In genomic region chr3:195012100-195012499, GRCh38 we compare ENCODE assay signal across 23 cellular contexts.
DNase-seq lines count a peak whose midpoint lies in the region; ATAC-seq and TF ChIP-seq lines count a peak whose summit lies in the region.
"Had no signal": no experiment of that assay in that cellular context is flagged by ENCODE, and none has a peak within 500 bp of the region (broad histone marks: within the 10 kb centered on the region; RNA-seq: fewer than 3 reads in every experiment).

No MANE protein-coding gene starts in this region.

- H3K4me3 Mint-ChIP-seq in dendritic cell treated with granulocyte-macrophage colony-stimulating factor and Interleukin-4, amounts not matched to agents 40 ng/mL and 50 ng/mL, for 4 days = no peak overlapping the region
- no peak overlapping the region for H3K4me3 Mint-ChIP-seq in memory B cell
- H3K4me3 Mint-ChIP-seq: CD4-positive, alpha-beta memory T cell had no signal

- H3K36me3 ChIP-seq in upper lobe of right lung = no peaks in the 10 kb centered on the region
- H3K36me3 ChIP-seq: BE2C had no signal

- no peak overlapping the region for H3K4me3 ChIP-seq in upper lobe of right lung
- H3K4me3 ChIP-seq: GM23248 had no signal

- no peak for TF ChIP-seq CTCF in upper lobe of right lung (IDR thresholded peaks at IDR 0.05)

- H3K27me3 ChIP-seq in upper lobe of right lung = no peaks in the 10 kb centered on the region
- H3K27me3 ChIP-seq: BE2C had no signal

- peaks cover 4% of the 10 kb centered on the region for H3K4me1 ChIP-seq in upper lobe of right lung

- no peaks in the 10 kb centered on the region for H3K36me3 Mint-ChIP-seq in dendritic cell treated with granulocyte-macrophage colony-stimulating factor and Interleukin-4, amounts not matched to agents 40 ng/mL and 50 ng/mL, for 4 days (ENCODE audit: low read depth)
- no peaks in the 10 kb centered on the region for H3K36me3 Mint-ChIP-seq in memory B cell
- H3K36me3 Mint-ChIP-seq: CD4-positive, alpha-beta memory T cell had no signal

- H3K27ac Mint-ChIP-seq in dendritic cell treated with granulocyte-macrophage colony-stimulating factor and Interleukin-4, amounts not matched to agents 40 ng/mL and 50 ng/mL, for 4 days = peak overlapping the region; percentile 43
- peak overlapping the region; percentile 25 for H3K27ac Mint-ChIP-seq in memory B cell
- H3K27ac Mint-ChIP-seq: CD4-positive, alpha-beta memory T cell had no signal

- no peaks in the 10 kb centered on the region for H3K9me3 Mint-ChIP-seq in dendritic cell treated with granulocyte-macrophage colony-stimulating factor and Interleukin-4, amounts not matched to agents 40 ng/mL and 50 ng/mL, for 4 days
- H3K9me3 Mint-ChIP-seq in memory B cell = no peaks in the 10 kb centered on the region
- H3K9me3 Mint-ChIP-seq: CD4-positive, alpha-beta memory T cell had no signal

- ATAC-seq in memory B cell (ENCODE audit: low read depth) = no peak
- no peak for ATAC-seq in upper lobe of right lung
- no peak for ATAC-seq in HG03432 (IDR thresholded peaks at IDR 0.05; ENCODE audit: unreplicated experiment)
- ATAC-seq: HCT116, SK-N-SH treated with all-trans-retinoic acid at 6 μM for 48 hours had no signal

- no peak overlapping the region for H3K27ac ChIP-seq in upper lobe of right lung
- H3K27ac ChIP-seq: 22Rv1, GM23248 had no signal

- H3K9me3 ChIP-seq in upper lobe of right lung = no peaks in the 10 kb centered on the region
- H3K9me3 ChIP-seq: BE2C had no signal

- peaks cover 70% of the 10 kb centered on the region for H3K4me1 Mint-ChIP-seq in dendritic cell treated with granulocyte-macrophage colony-stimulating factor and Interleukin-4, amounts not matched to agents 40 ng/mL and 50 ng/mL, for 4 days (ENCODE audit: low read depth)
- H3K4me1 Mint-ChIP-seq in memory B cell = peaks cover 12% of the 10 kb centered on the region

- peaks cover 17% of the 10 kb centered on the region for H3K27me3 Mint-ChIP-seq in dendritic cell treated with granulocyte-macrophage colony-stimulating factor and Interleukin-4, amounts not matched to agents 40 ng/mL and 50 ng/mL, for 4 days
- no peaks in the 10 kb centered on the region for H3K27me3 Mint-ChIP-seq in memory B cell

- DNase-seq in DMS 273 (lab: John Stamatoyannopoulos, UW; ENCODE audit: unreplicated experiment) (peak; percentile 28), DMS 273 treated with DMSO at 0.1 percent for 48 hours (lab: John Stamatoyannopoulos, UW) (no peak), memory B cell (ENCODE audit: low spot score in 2 of 2) (no peak), upper lobe of right lung (peak; percentile 37), posterior cingulate gyrus (no peak), NCI-H2107 (lab: John Stamatoyannopoulos, UW) (no peak)
- DNase-seq: BE2C; Calu3; CD4-positive, alpha-beta memory T cell; GF-D8; GM23248; KBM-7; NCI-H1048; NCI-H1436 treated with DMSO at 0.1 percent for 48 hours; NCI-H2081 treated with DMSO at 0.1 percent for 48 hours; NCI-H510A treated with DMSO at 0.1 percent for 48 hours; NCI-H82; SHP77 treated with DMSO at 0.1 percent for 48 hours had no signal

- intact Hi-C loops in dendritic cell treated with granulocyte-macrophage colony-stimulating factor and Interleukin-4, amounts not matched to agents 40 ng/mL and 50 ng/mL, for 4 days (cut with micrococcal nuclease) = no loop called here
- intact Hi-C loops in upper lobe of right lung (cut with DNase I) (no loop called here), posterior cingulate gyrus (cut with DNase I) (no loop called here)

Comparison
In these comparisons a context has a peak if more than half of its experiments do, and no peak if none do; other contexts are left out.
1. DNase-seq: peak in DMS 273 (single experiment) and upper lobe of right lung (single experiment); none in DMS 273 treated with DMSO at 0.1 percent for 48 hours (single experiment), memory B cell (0 of 2), posterior cingulate gyrus (0 of 10) and NCI-H2107 (single experiment).